10 cellular contexts compared by ENCODE assay signal in the genomic region with DNA sequence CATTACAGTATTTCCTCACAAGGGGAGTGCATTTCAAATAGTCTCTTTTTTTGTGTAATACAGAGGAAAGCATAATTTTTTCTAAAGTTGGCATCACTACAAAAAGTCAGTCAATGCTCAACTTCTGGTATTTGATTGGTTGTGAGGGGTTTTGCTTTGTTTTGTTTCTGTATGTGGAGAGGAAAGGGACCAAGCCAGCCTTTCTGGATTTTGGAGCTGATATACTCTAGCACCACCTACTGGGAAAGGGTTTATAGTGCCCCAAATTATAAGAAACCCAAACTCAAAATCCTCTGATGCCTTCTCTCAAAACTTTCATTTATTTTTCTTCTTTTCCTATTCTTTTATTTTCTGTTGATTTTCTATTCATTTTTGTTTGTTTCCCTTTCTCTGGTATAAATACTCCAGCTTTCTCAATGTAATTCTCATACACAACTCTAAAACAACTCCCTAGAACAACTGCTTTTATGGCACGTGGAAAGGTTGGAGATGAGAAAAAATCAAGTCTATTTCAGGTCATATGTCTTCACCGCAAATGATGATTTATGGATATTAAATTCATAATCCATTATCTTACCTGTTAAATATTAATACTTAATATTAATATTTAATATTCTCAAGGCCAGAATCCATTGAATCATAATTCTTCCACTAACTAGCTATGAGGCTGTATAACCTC.
DNase-seq lines count a peak whose midpoint lies in the region; ATAC-seq and TF ChIP-seq lines count a peak whose summit lies in the region.
"Had no signal": no experiment of that assay in that cellular context is flagged by ENCODE, and none has a peak within 500 bp of the region (broad histone marks: within the 10 kb centered on the region; RNA-seq: fewer than 3 reads in every experiment).

No MANE protein-coding gene starts in this region.

- no peaks in the 10 kb centered on the region for H3K4me1 Mint-ChIP-seq in activated T-helper 1 cell treated with anti-CD3 and anti-CD28 coated beads, Interleukin-12 subunit alpha, Interleukin-12 subunit beta, Interleukin-2, Interleukin-4 antibody, amounts not matched to agents 30 ng/mL and 10 ng/mL and 1 ng/mL, durations not matched to agents 14 hours and 24 hours and 36 hours (ENCODE audit: low read depth)
- H3K4me1 Mint-ChIP-seq in stimulated activated effector memory CD8-positive, alpha-beta T cell treated with anti-CD3 and anti-CD28 coated beads, Interleukin-12 subunit alpha, Interleukin-12 subunit beta, amount 100 ng/mL, for 72 hours, result no peaks in the 10 kb centered on the region
- H3K4me1 Mint-ChIP-seq: T-cell had no signal

- intact Hi-C loops in activated T-helper 1 cell treated with anti-CD3 and anti-CD28 coated beads, Interleukin-12 subunit alpha, Interleukin-12 subunit beta, Interleukin-2, Interleukin-4 antibody, amounts not matched to agents 30 ng/mL and 10 ng/mL and 1 ng/mL, durations not matched to agents 14 hours and 24 hours and 36 hours (cut with micrococcal nuclease), result loop anchor here (1.0 to 5.0 kb wide), 4 partner anchors 102 to 879 kb away; no protein-coding TSS in a partner anchor

- WGBS in tibial nerve, 2 donors, result 62 to 72% methylated on average over 2 of the region's 2 CpGs

- H3K36me3 Mint-ChIP-seq in activated T-helper 1 cell treated with anti-CD3 and anti-CD28 coated beads, Interleukin-12 subunit alpha, Interleukin-12 subunit beta, Interleukin-2, Interleukin-4 antibody, amounts not matched to agents 30 ng/mL and 10 ng/mL and 1 ng/mL, durations not matched to agents 14 hours and 24 hours and 36 hours (ENCODE audit: low read depth), result no peaks in the 10 kb centered on the region
- H3K36me3 Mint-ChIP-seq in stimulated activated effector memory CD8-positive, alpha-beta T cell treated with anti-CD3 and anti-CD28 coated beads, Interleukin-12 subunit alpha, Interleukin-12 subunit beta, amount 100 ng/mL, for 72 hours, result no peaks in the 10 kb centered on the region
- H3K36me3 Mint-ChIP-seq: T-cell had no signal

- no peaks in the 10 kb centered on the region for H3K36me3 ChIP-seq in tibial nerve

- in situ Hi-C loops in astrocyte of the spinal cord (cut with HindIII; ENCODE audit: low sequenced_read_pairs), result no loop called here

- peak overlapping the region in 3 of 4 donors; percentile 36 to 80 (median 77) for H3K27ac ChIP-seq in tibial nerve
- H3K27ac ChIP-seq: skin epidermis had no signal

- peaks cover 22% of the 10 kb centered on the region for H3K27me3 Mint-ChIP-seq in activated T-helper 1 cell treated with anti-CD3 and anti-CD28 coated beads, Interleukin-12 subunit alpha, Interleukin-12 subunit beta, Interleukin-2, Interleukin-4 antibody, amounts not matched to agents 30 ng/mL and 10 ng/mL and 1 ng/mL, durations not matched to agents 14 hours and 24 hours and 36 hours (ENCODE audit: insufficient read depth)

- H3K4me3 ChIP-seq in astrocyte of the spinal cord (ENCODE audit: low read depth, low read length) (no peak overlapping the region), tibial nerve (no peak overlapping the region)
- H3K4me3 ChIP-seq: skin epidermis had no signal

- TF ChIP-seq CTCF in astrocyte of the spinal cord (IDR thresholded peaks at IDR 0.05; ENCODE audit: low read depth, low read length), result peak; percentile 86
- TF ChIP-seq CTCF in tibial nerve (IDR thresholded peaks at IDR 0.05), result peak; percentile 65 to 86 (median 75)

- DNase-seq in DMS53 treated with DMSO at 0.1 percent for 48 hours (lab: John Stamatoyannopoulos, UW; ENCODE audit: unreplicated experiment) (peak; percentile 34), H4 (ENCODE audit: low spot score) (peak; percentile 53), NCI-H2029 (lab: John Stamatoyannopoulos, UW) (peak; percentile 10), astrocyte of the spinal cord (ENCODE audit: low read depth, low spot score) (peak; percentile 57), inferior parietal cortex (ENCODE audit: extremely low spot score) (peak; percentile 74), tibial nerve (ENCODE audit: low spot score in 2 of 2) (peak in 1 of 2 donors; percentile 43)
- DNase-seq in activated T-helper 1 cell treated with anti-CD3 and anti-CD28 coated beads, Interleukin-12 subunit alpha, Interleukin-12 subunit beta, Interleukin-2, Interleukin-4 antibody, amounts not matched to agents 30 ng/mL and 10 ng/mL and 1 ng/mL, durations not matched to agents 14 hours and 24 hours and 36 hours (ENCODE audit: low spot score), result no peak
- DNase-seq in stimulated activated effector memory CD8-positive, alpha-beta T cell treated with anti-CD3 and anti-CD28 coated beads, Interleukin-12 subunit alpha, Interleukin-12 subunit beta, amount 100 ng/mL, for 72 hours (ENCODE audit: low spot score in 2 of 2), result no peak
- DNase-seq: T-cell had no signal

- H3K27ac Mint-ChIP-seq in activated T-helper 1 cell treated with anti-CD3 and anti-CD28 coated beads, Interleukin-12 subunit alpha, Interleukin-12 subunit beta, Interleukin-2, Interleukin-4 antibody, amounts not matched to agents 30 ng/mL and 10 ng/mL and 1 ng/mL, durations not matched to agents 14 hours and 24 hours and 36 hours, result no peak overlapping the region
- H3K27ac Mint-ChIP-seq in stimulated activated effector memory CD8-positive, alpha-beta T cell treated with anti-CD3 and anti-CD28 coated beads, Interleukin-12 subunit alpha, Interleukin-12 subunit beta, amount 100 ng/mL, for 72 hours, result no peak overlapping the region
- H3K27ac Mint-ChIP-seq: T-cell had no signal

- TF ChIP-seq EP300 in tibial nerve (IDR thresholded peaks at IDR 0.05), result peak; percentile 15 to 35

- H3K4me3 Mint-ChIP-seq in activated T-helper 1 cell treated with anti-CD3 and anti-CD28 coated beads, Interleukin-12 subunit alpha, Interleukin-12 subunit beta, Interleukin-2, Interleukin-4 antibody, amounts not matched to agents 30 ng/mL and 10 ng/mL and 1 ng/mL, durations not matched to agents 14 hours and 24 hours and 36 hours, result no peak overlapping the region
- H3K4me3 Mint-ChIP-seq in stimulated activated effector memory CD8-positive, alpha-beta T cell treated with anti-CD3 and anti-CD28 coated beads, Interleukin-12 subunit alpha, Interleukin-12 subunit beta, amount 100 ng/mL, for 72 hours, result no peak overlapping the region
- H3K4me3 Mint-ChIP-seq: T-cell had no signal

- H3K4me1 ChIP-seq in tibial nerve, result peaks cover 0 to 39% (median 12%) of the 10 kb centered on the region in 4 donors

- H3K9me3 ChIP-seq in tibial nerve, result no peaks in the 10 kb centered on the region

- ATAC-seq in stimulated activated effector memory CD8-positive, alpha-beta T cell treated with anti-CD3 and anti-CD28 coated beads, Interleukin-12 subunit alpha, Interleukin-12 subunit beta, amount 100 ng/mL, for 72 hours, result no peak

- TF ChIP-seq POLR2A in tibial nerve (IDR thresholded peaks at IDR 0.05), result no peak

- H3K27me3 ChIP-seq in tibial nerve, result no peaks in the 10 kb centered on the region

- H3K9me3 Mint-ChIP-seq in activated T-helper 1 cell treated with anti-CD3 and anti-CD28 coated beads, Interleukin-12 subunit alpha, Interleukin-12 subunit beta, Interleukin-2, Interleukin-4 antibody, amounts not matched to agents 30 ng/mL and 10 ng/mL and 1 ng/mL, durations not matched to agents 14 hours and 24 hours and 36 hours, result no peaks in the 10 kb centered on the region
- H3K9me3 Mint-ChIP-seq in stimulated activated effector memory CD8-positive, alpha-beta T cell treated with anti-CD3 and anti-CD28 coated beads, Interleukin-12 subunit alpha, Interleukin-12 subunit beta, amount 100 ng/mL, for 72 hours, result no peaks in the 10 kb centered on the region
- H3K9me3 Mint-ChIP-seq: T-cell had no signal

Comparison
In these comparisons a context has a peak if more than half of its experiments do, and no peak if none do; other contexts are left out.
1. DNase-seq: peak in DMS53 treated with DMSO at 0.1 percent for 48 hours (single experiment), H4 (single experiment), NCI-H2029 (single experiment), astrocyte of the spinal cord (single experiment) and inferior parietal cortex (single experiment); none in activated T-helper 1 cell treated with anti-CD3 and anti-CD28 coated beads, Interleukin-12 subunit alpha, Interleukin-12 subunit beta, Interleukin-2, Interleukin-4 antibody, amounts not matched to agents 30 ng/mL and 10 ng/mL and 1 ng/mL, durations not matched to agents 14 hours and 24 hours and 36 hours (single experiment) and stimulated activated effector memory CD8-positive, alpha-beta T cell treated with anti-CD3 and anti-CD28 coated beads, Interleukin-12 subunit alpha, Interleukin-12 subunit beta, amount 100 ng/mL, for 72 hours (0 of 2).